1 cellular context compared by ENCODE assay signal in the genomic region with DNA sequence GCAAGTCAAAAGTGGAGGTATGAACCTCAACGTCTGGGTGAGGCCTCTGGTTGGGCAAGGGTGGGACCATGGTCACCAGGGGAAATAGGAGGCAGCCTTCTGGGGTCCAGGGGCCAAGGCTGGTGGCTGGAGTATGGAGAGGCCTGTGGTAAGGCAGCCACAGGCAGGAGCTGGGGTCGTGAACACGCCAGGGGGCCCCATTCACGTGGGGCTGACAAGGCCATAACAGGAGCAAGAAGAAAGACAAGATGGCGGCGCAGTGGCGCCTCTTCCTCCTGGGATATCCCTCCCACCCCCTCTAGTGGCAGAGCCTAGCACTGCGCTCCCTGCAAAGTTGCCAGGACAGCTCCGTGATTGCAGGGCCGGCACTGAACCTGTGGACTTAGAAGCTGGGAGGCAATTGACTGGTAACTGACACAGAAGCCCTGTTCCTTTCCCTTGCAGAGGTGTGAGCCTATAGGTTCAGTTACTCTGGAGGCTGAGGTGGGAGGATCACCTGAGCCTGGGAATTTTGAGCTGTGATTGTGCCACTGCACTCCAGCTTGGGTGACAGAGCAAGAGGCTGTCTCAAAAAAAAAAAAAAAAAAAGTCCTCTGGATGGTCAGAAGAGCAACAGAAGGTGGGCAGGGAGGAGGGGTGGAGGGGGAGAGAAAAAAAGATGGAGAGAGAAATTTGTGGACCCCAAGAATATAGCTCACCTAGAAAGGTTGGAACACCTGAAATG.
TF ChIP-seq lines count a peak whose summit lies in the region.

No MANE protein-coding gene starts in this region.

TF ChIP-seq in IMR-90, 13 proteins besides CTCF, POLR2A, EP300 and RAD21:
- no peak for TF ChIP-seq CEBPB (IDR thresholded peaks at IDR 0.05; ENCODE audit: low read depth, low read length)
- TF ChIP-seq SMC3 (IDR thresholded peaks at IDR 0.05; ENCODE audit: low read depth, low read length): peak; percentile 50
- TF ChIP-seq BHLHE40 (IDR thresholded peaks at IDR 0.05; ENCODE audit: low read depth, low read length): no peak
- TF ChIP-seq, protein P1, sequence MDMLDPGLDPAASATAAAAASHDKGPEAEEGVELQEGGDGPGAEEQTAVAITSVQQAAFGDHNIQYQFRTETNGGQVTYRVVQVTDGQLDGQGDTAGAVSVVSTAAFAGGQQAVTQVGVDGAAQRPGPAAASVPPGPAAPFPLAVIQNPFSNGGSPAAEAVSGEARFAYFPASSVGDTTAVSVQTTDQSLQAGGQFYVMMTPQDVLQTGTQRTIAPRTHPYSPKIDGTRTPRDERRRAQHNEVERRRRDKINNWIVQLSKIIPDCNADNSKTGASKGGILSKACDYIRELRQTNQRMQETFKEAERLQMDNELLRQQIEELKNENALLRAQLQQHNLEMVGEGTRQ (IDR thresholded peaks at IDR 0.05; ENCODE audit: low read depth, low read length): no peak
- no peak for TF ChIP-seq RFX5 (IDR thresholded peaks at IDR 0.05; ENCODE audit: low read depth, low read length)
